Comparison of ENCODE assay signal across 8 cellular contexts in the genomic region with DNA sequence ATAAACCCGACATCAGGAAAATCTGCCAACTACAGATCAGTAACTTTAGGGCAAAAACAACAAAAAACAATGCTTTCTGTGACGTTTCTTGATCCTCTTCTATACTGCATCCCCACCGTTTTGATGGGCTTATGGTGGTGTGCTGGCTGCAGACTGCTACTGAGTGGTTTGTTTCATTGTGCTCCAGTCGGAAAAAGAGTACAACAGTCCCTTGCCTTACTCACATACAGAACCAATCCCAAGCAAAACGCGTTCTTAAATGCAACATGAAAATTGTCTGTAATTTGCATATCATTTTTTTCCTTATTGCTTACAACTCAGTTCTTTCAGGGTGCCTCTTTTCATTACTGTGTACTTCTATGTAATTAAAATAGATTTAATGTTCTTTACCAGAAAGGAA. TPM values are rescaled to one million over a fixed set of nuclear protein-coding genes. Genes with fewer than 3 reads are reported as not detected.
DNase-seq lines count a peak whose midpoint lies in the region; ATAC-seq and TF ChIP-seq lines count a peak whose summit lies in the region.

No MANE protein-coding gene starts in this region.

- peak overlapping the region; percentile 79 for H3K27ac ChIP-seq in CD4-positive, alpha-beta memory T cell (ENCODE audit: low read depth, low read length)
- H3K27ac ChIP-seq in MM.1S (ENCODE audit: low read length) (peak overlapping the region; percentile 11; the same call in 1 of the 2 replicates), brain microvascular endothelial cell (peak overlapping the region; percentile 99), vagina (peak overlapping the region; percentile 89)

- no peaks in the 10 kb centered on the region for H3K27me3 Mint-ChIP-seq in CD4-positive, alpha-beta memory T cell
- H3K27me3 Mint-ChIP-seq in memory B cell: no peaks in the 10 kb centered on the region

- H3K79me2 ChIP-seq in MM.1S (ENCODE audit: low read length): peaks cover 69% of the 10 kb centered on the region

- ATAC-seq in memory B cell (ENCODE audit: low read depth) (no peak), HG03460 (IDR thresholded peaks at IDR 0.05; ENCODE audit: unreplicated experiment) (no peak), HG03045 (IDR thresholded peaks at IDR 0.05; ENCODE audit: unreplicated experiment) (no peak)

- no peaks in the 10 kb centered on the region for H3K9me2 ChIP-seq in MM.1S (replicated peaks; ENCODE audit: insufficient read depth, low read length)

- no peaks in the 10 kb centered on the region for H3K27me3 ChIP-seq in CD4-positive, alpha-beta memory T cell (ENCODE audit: insufficient read depth, low read length)
- H3K27me3 ChIP-seq in MM.1S (replicated peaks; ENCODE audit: insufficient read depth, low read length): no peaks in the 10 kb centered on the region
- no peaks in the 10 kb centered on the region for H3K27me3 ChIP-seq in brain microvascular endothelial cell (replicated peaks)
- no peaks in the 10 kb centered on the region for H3K27me3 ChIP-seq in vagina

- peaks cover 19% of the 10 kb centered on the region for H3F3A ChIP-seq in MM.1S (ENCODE audit: insufficient read depth, low read length)

- H3K36me3 Mint-ChIP-seq in CD4-positive, alpha-beta memory T cell: peaks cover 0 to 21% of the 10 kb centered on the region in 2 donors
- H3K36me3 Mint-ChIP-seq in memory B cell: peaks cover 4% of the 10 kb centered on the region

- H3K4me1 Mint-ChIP-seq in CD4-positive, alpha-beta memory T cell: peaks cover 36 to 74% (median 46%) of the 10 kb centered on the region in 4 donors
- peaks cover 36% of the 10 kb centered on the region for H3K4me1 Mint-ChIP-seq in memory B cell

- H3K4me2 ChIP-seq in MM.1S (ENCODE audit: low read depth, low read length): peak overlapping the region; percentile 85

- TF ChIP-seq POLR2A in vagina (IDR thresholded peaks at IDR 0.05): no peak

- H3K27ac Mint-ChIP-seq in CD4-positive, alpha-beta memory T cell: peak overlapping the region; percentile 85 to 98 (median 96)
- peak overlapping the region; percentile 98 for H3K27ac Mint-ChIP-seq in memory B cell

- H3K4me1 ChIP-seq in CD4-positive, alpha-beta memory T cell (ENCODE audit: insufficient read depth, low read length): peaks cover 58% of the 10 kb centered on the region
- H3K4me1 ChIP-seq in MM.1S (ENCODE audit: low read length): 0 out of 2 replicates have a peak, but pooled peaks cover 10% of the 10 kb centered on the region
- H3K4me1 ChIP-seq in vagina: peaks cover 54% of the 10 kb centered on the region

- H4K20me1 ChIP-seq in MM.1S (ENCODE audit: insufficient read depth, low read length): no peaks in the 10 kb centered on the region

- H3K9me3 Mint-ChIP-seq in CD4-positive, alpha-beta memory T cell: peaks cover 0 to 3% (median 0%) of the 10 kb centered on the region in 8 donors
- H3K9me3 Mint-ChIP-seq in memory B cell: no peaks in the 10 kb centered on the region

- POLR2A ChIA-PET in CD4-positive, alpha-beta memory T cell (lab: Charles Lee; ENCODE audit: partially characterized antibody): interaction anchor here (1.0 to 2.5 kb wide), 2 partner anchors 12 to 358 kb away, joined by 3 to 12 read pairs; no protein-coding TSS in a partner anchor

- no peaks in the 10 kb centered on the region for H3K36me3 ChIP-seq in CD4-positive, alpha-beta memory T cell (ENCODE audit: insufficient read depth, low read length)
- H3K36me3 ChIP-seq in MM.1S (replicated peaks; ENCODE audit: insufficient read depth, low read length) (no peaks in the 10 kb centered on the region), brain microvascular endothelial cell (replicated peaks) (no peaks in the 10 kb centered on the region), vagina (no peaks in the 10 kb centered on the region)

- no peak for DNase-seq in CD4-positive, alpha-beta memory T cell
- no peak for DNase-seq in MM.1S
- DNase-seq in brain microvascular endothelial cell: no peak
- no peak for DNase-seq in memory B cell (ENCODE audit: low spot score in 2 of 2)
- DNase-seq in vagina (ENCODE audit: extremely low spot score in 2 of 2): no peak
- no peak for DNase-seq in cerebellum (ENCODE audit: low spot score)

- H2AFZ ChIP-seq in MM.1S (ENCODE audit: low read length): no peak overlapping the region

- H3K9ac ChIP-seq in MM.1S (ENCODE audit: low read length): peak overlapping the region; percentile 94; the same call in 1 of the 2 replicates

- intact Hi-C loops in CD4-positive, alpha-beta memory T cell (cut with micrococcal nuclease): loop anchor here (2.0 to 5.0 kb wide), 5 partner anchors 69 to 706 kb away; a partner anchor contains a TSS
- intact Hi-C loops in vagina (cut with DNase I): loop anchor here (10.0 kb wide), 1 partner anchor 223 kb away; no protein-coding TSS in a partner anchor

- H3K9me3 ChIP-seq in CD4-positive, alpha-beta memory T cell (ENCODE audit: control insufficient read depth in 1 of 2, low read length in 2 of 2): no peaks in the 10 kb centered on the region
- H3K9me3 ChIP-seq in MM.1S (replicated peaks; ENCODE audit: insufficient read depth, low read length) (no peaks in the 10 kb centered on the region), vagina (no peaks in the 10 kb centered on the region)

- peak overlapping the region; percentile 27 to 86 for H3K4me3 ChIP-seq in CD4-positive, alpha-beta memory T cell (ENCODE audit: low read length in 2 of 2)
- H3K4me3 ChIP-seq in MM.1S (ENCODE audit: low read length): peak overlapping the region; percentile 90
- peak overlapping the region; percentile 93 for H3K4me3 ChIP-seq in brain microvascular endothelial cell (ENCODE audit: low read depth, low read length)
- H3K4me3 ChIP-seq in vagina: peak overlapping the region; percentile 87 to 89

- peak overlapping the region; percentile 95 to 99 (median 96) for H3K4me3 Mint-ChIP-seq in CD4-positive, alpha-beta memory T cell
- H3K4me3 Mint-ChIP-seq in memory B cell: peak overlapping the region; percentile 98

- TF ChIP-seq CTCF in MM.1S (IDR thresholded peaks at IDR 0.05; ENCODE audit: low read length): no peak
- TF ChIP-seq CTCF in brain microvascular endothelial cell (IDR thresholded peaks at IDR 0.05; ENCODE audit: low read depth, low read length, missing control alignments): no peak
- TF ChIP-seq CTCF in vagina (IDR thresholded peaks at IDR 0.05): no peak

- in situ Hi-C loops in brain microvascular endothelial cell (cut with HindIII; ENCODE audit: low pct_ligation_motif_present, low sequenced_read_pairs): no loop called here

- CTCF ChIA-PET in CD4-positive, alpha-beta memory T cell (lab: Charles Lee; ENCODE audit: partially characterized antibody): no interaction called here

RNA-seq across cellular contexts. Expression of a gene that starts 2.3 kb away (rescaled TPM):
- total RNA-seq in CD4-positive, alpha-beta memory T cell: 10 to 100 TPM; 41.3 to 43.9 TPM
- 10 to 100 TPM in 1 of 2 donors, 1 to 10 TPM in 1; 3.3 to 10.1 TPM for polyA plus RNA-seq in CD4-positive, alpha-beta memory T cell
- 14.7 TPM for total RNA-seq in vagina
- 4.8 TPM for total RNA-seq in cerebellum

Comparison
In these comparisons a context has a peak if more than half of its experiments do, and no peak if none do; other contexts are left out.
1. H3K27ac ChIP-seq: peak in every context shown above with its lines; median percentile 99 in brain microvascular endothelial cell; 89 in vagina; 79 in CD4-positive, alpha-beta memory T cell; 11 in MM.1S.